Comparison of ENCODE assay signal across 8 cellular contexts in genomic region chr7:2978403-2978802, GRCh38.
DNase-seq lines count a peak whose midpoint lies in the region; ATAC-seq and TF ChIP-seq lines count a peak whose summit lies in the region.

No MANE protein-coding gene starts in this region.

- H3K27ac ChIP-seq in mesenchymal stem cell (ENCODE audit: low read length, poor library complexity, severe bottlenecking) = no peak overlapping the region

- peaks cover 2% of the 10 kb centered on the region for H3K9me3 Mint-ChIP-seq in stimulated activated memory B cell treated with anti-CD40 and anti-IgM and Interleukin-4, amounts not matched to agents 10 μg/mL and 1 μg/mL and 100 μg/mL, for 72 hours

- peaks cover 2% of the 10 kb centered on the region for H3K4me1 ChIP-seq in mesenchymal stem cell (ENCODE audit: control insufficient read depth, insufficient read depth, low read depth, low read length)

- DNase-seq in Daoy (ENCODE audit: low read depth) (peak; percentile 42), NB4 (ENCODE audit: low read depth) (peak; percentile 36), medulla oblongata (ENCODE audit: extremely low spot score) (peak; percentile 33), mesenchymal stem cell (no peak), NCI-H2081 treated with DMSO at 0.1 percent for 48 hours (lab: John Stamatoyannopoulos, UW) (no peak)
- peak; percentile 90 for DNase-seq in activated effector memory CD4-positive, alpha-beta T cell treated with anti-CD3 and anti-CD28 coated beads, Interleukin-2, amount 50 U/mL, for 16 hours

- H3K4me2 ChIP-seq in mesenchymal stem cell (ENCODE audit: low read length, poor library complexity, severe bottlenecking) = no peak overlapping the region

- no peak for TF ChIP-seq POLR2A in NB4 (IDR thresholded peaks at IDR 0.05; ENCODE audit: extremely low read depth, insufficient read length)

- peaks cover 89% of the 10 kb centered on the region for H3K4me1 Mint-ChIP-seq in stimulated activated memory B cell treated with anti-CD40 and anti-IgM and Interleukin-4, amounts not matched to agents 10 μg/mL and 1 μg/mL and 100 μg/mL, for 72 hours

- no peak overlapping the region for H2BK12ac ChIP-seq in mesenchymal stem cell (ENCODE audit: low read length in 2 of 2)

- no peak overlapping the region for H2BK120ac ChIP-seq in mesenchymal stem cell (ENCODE audit: low read depth, low read length)

- H3K14ac ChIP-seq in mesenchymal stem cell (ENCODE audit: low read length in 2 of 2) = no peak overlapping the region

- H3K36me3 ChIP-seq in mesenchymal stem cell (ENCODE audit: control insufficient read depth in 1 of 2, insufficient read depth in 2 of 2, low read depth in 1 of 2, low read length in 2 of 2) = no peaks in the 10 kb centered on the region

- H3K27ac Mint-ChIP-seq in stimulated activated memory B cell treated with anti-CD40 and anti-IgM and Interleukin-4, amounts not matched to agents 10 μg/mL and 1 μg/mL and 100 μg/mL, for 72 hours = peak overlapping the region; percentile 93

- H4K91ac ChIP-seq in mesenchymal stem cell (ENCODE audit: low read length) = no peak overlapping the region

- H4K8ac ChIP-seq in mesenchymal stem cell (ENCODE audit: low read length) = no peak overlapping the region

- H3K79me1 ChIP-seq in mesenchymal stem cell (replicated peaks; ENCODE audit: low read length, poor library complexity, severe bottlenecking) = no peaks in the 10 kb centered on the region

- H3K4me3 Mint-ChIP-seq in stimulated activated memory B cell treated with anti-CD40 and anti-IgM and Interleukin-4, amounts not matched to agents 10 μg/mL and 1 μg/mL and 100 μg/mL, for 72 hours = peak overlapping the region; percentile 83

- H3K18ac ChIP-seq in mesenchymal stem cell (ENCODE audit: low read depth in 1 of 2, low read length in 2 of 2) = no peak overlapping the region

- no peak for TF ChIP-seq CTCF in NB4 (IDR thresholded peaks at IDR 0.05; ENCODE audit: low read depth, low read length)

- H2BK15ac ChIP-seq in mesenchymal stem cell (ENCODE audit: low read depth, poor library complexity, severe bottlenecking) = no peak overlapping the region

- no peak overlapping the region for H3K9ac ChIP-seq in mesenchymal stem cell (ENCODE audit: low read length)

- peaks cover 25 to 28% of the 10 kb centered on the region in 2 experiments for H3K27me3 ChIP-seq in mesenchymal stem cell (ENCODE audit: control insufficient read depth in 1 of 2, insufficient read depth in 1 of 2, low read length in 2 of 2)

- H2BK5ac ChIP-seq in mesenchymal stem cell (ENCODE audit: low read depth, low read length, poor library complexity, severe bottlenecking) = no peak overlapping the region

- no peak overlapping the region for H3K4ac ChIP-seq in mesenchymal stem cell (ENCODE audit: low read depth in 1 of 2, low read length in 2 of 2)

- H3K36me3 Mint-ChIP-seq in stimulated activated memory B cell treated with anti-CD40 and anti-IgM and Interleukin-4, amounts not matched to agents 10 μg/mL and 1 μg/mL and 100 μg/mL, for 72 hours = peaks cover 39% of the 10 kb centered on the region

- H2AK5ac ChIP-seq in mesenchymal stem cell (ENCODE audit: low read length, severe bottlenecking) = no peak overlapping the region

- no peak overlapping the region for H3K23ac ChIP-seq in mesenchymal stem cell (ENCODE audit: low read length in 2 of 2)

- H3K9me3 ChIP-seq in mesenchymal stem cell (ENCODE audit: control insufficient read depth, low read length) = no peaks in the 10 kb centered on the region

- H3K27me3 Mint-ChIP-seq in stimulated activated memory B cell treated with anti-CD40 and anti-IgM and Interleukin-4, amounts not matched to agents 10 μg/mL and 1 μg/mL and 100 μg/mL, for 72 hours = no peaks in the 10 kb centered on the region

- H3K4me3 ChIP-seq in NB4 (ENCODE audit: low read depth, low read length) (no peak overlapping the region), mesenchymal stem cell (ENCODE audit: insufficient read depth in 1 of 2, low read depth in 1 of 2, low read length in 2 of 2) (no peak overlapping the region)

- 45% methylated on average over 15 of the region's 15 CpGs for WGBS in mesenchymal stem cell

- no peak overlapping the region for H2AFZ ChIP-seq in mesenchymal stem cell (ENCODE audit: low read depth, low read length)

- peak; percentile 89 for ATAC-seq in GM21717 (IDR thresholded peaks at IDR 0.05; ENCODE audit: unreplicated experiment)
- ATAC-seq in stimulated activated memory B cell treated with anti-CD40 and anti-IgM and Interleukin-4, amounts not matched to agents 10 μg/mL and 1 μg/mL and 100 μg/mL, for 72 hours = peak; percentile 94

Comparison
In these comparisons a context has a peak if more than half of its experiments do, and no peak if none do; other contexts are left out.
1. DNase-seq: peak in Daoy (single experiment), NB4 (single experiment), activated effector memory CD4-positive, alpha-beta T cell treated with anti-CD3 and anti-CD28 coated beads, Interleukin-2, amount 50 U/mL, for 16 hours (single experiment) and medulla oblongata (single experiment); none in mesenchymal stem cell (single experiment) and NCI-H2081 treated with DMSO at 0.1 percent for 48 hours (single experiment).